ENCODE assay signal across 8 cellular contexts in the genomic region with DNA sequence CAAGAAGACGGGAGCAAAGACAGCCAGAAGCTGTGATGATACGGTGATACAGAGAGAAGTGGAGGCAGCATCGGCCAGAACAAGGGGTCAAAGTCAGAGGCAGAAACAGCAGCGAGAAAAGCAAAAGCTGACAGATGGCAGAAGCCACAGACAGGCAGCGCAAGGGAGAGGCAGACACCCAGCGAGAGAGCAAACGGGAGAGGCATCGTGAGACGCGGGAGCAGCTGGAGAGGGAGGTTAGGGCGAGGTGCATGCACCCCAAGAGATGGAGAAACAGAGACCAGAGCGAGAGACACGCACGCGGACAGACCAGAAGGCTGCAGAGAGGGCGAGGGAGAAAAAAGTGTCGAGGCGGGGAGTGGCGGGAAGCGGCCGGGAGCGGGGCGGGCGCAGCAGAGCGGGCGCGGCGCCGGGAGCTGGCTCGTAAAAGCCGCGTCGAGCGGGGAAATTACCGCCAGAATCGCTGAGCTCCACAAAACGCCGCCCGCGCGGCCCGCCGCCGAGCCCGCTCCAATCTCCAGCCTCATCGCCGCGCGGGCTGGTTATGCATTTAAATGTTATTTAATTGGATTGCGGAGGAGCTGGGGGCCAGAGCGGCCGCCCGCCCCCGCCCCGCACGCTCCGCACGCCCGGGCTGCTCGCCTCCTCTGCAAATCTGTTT. TPM values are rescaled to one million over a fixed set of nuclear protein-coding genes. Genes with fewer than 3 reads are reported as not detected.
DNase-seq lines count a peak whose midpoint lies in the region; ATAC-seq, FAIRE-seq and TF ChIP-seq lines count a peak whose summit lies in the region.

No MANE protein-coding gene starts in this region.

- intact Hi-C loops in activated T-helper 1 cell treated with anti-CD3 and anti-CD28 coated beads, Interleukin-12 subunit alpha, Interleukin-12 subunit beta, Interleukin-2, Interleukin-4 antibody, amounts not matched to agents 30 ng/mL and 10 ng/mL and 1 ng/mL, durations not matched to agents 14 hours and 24 hours and 36 hours (cut with micrococcal nuclease), result loop anchor here (1.0 kb wide), 1 partner anchor 18 kb away; no protein-coding TSS in a partner anchor
- intact Hi-C loops in psoas muscle (cut with DNase I), result loop anchor here in 1 of 2 donors (5.0 kb wide), 1 partner anchor 126 kb away; no protein-coding TSS in a partner anchor

- H3K4me1 Mint-ChIP-seq in activated T-helper 1 cell treated with anti-CD3 and anti-CD28 coated beads, Interleukin-12 subunit alpha, Interleukin-12 subunit beta, Interleukin-2, Interleukin-4 antibody, amounts not matched to agents 30 ng/mL and 10 ng/mL and 1 ng/mL, durations not matched to agents 14 hours and 24 hours and 36 hours (ENCODE audit: low read depth), result peaks cover 5% of the 10 kb centered on the region

- H3K9me3 Mint-ChIP-seq in activated T-helper 1 cell treated with anti-CD3 and anti-CD28 coated beads, Interleukin-12 subunit alpha, Interleukin-12 subunit beta, Interleukin-2, Interleukin-4 antibody, amounts not matched to agents 30 ng/mL and 10 ng/mL and 1 ng/mL, durations not matched to agents 14 hours and 24 hours and 36 hours, result no peaks in the 10 kb centered on the region

- H3K27me3 ChIP-seq in cardiac muscle cell (peaks cover 92% of the 10 kb centered on the region), psoas muscle (ENCODE audit: insufficient read depth in 3 of 3, low read length in 2 of 3) (peaks cover 0 to 35% (median 13%) of the 10 kb centered on the region in 3 donors)

- H3K9me3 ChIP-seq in cardiac muscle cell (ENCODE audit: low read depth) (no peaks in the 10 kb centered on the region), psoas muscle (no peaks in the 10 kb centered on the region)

- H3K4me3 ChIP-seq in GM12875 (ENCODE audit: low read depth, low read length), result peak overlapping the region; percentile 18
- peak overlapping the region; percentile 18 for H3K4me3 ChIP-seq in cardiac muscle cell
- H3K4me3 ChIP-seq in psoas muscle, result peak overlapping the region; percentile 57

- H3K27me3 Mint-ChIP-seq in activated T-helper 1 cell treated with anti-CD3 and anti-CD28 coated beads, Interleukin-12 subunit alpha, Interleukin-12 subunit beta, Interleukin-2, Interleukin-4 antibody, amounts not matched to agents 30 ng/mL and 10 ng/mL and 1 ng/mL, durations not matched to agents 14 hours and 24 hours and 36 hours (ENCODE audit: insufficient read depth), result no peaks in the 10 kb centered on the region

- ATAC-seq in psoas muscle (peak; percentile 51 to 84 (median 58)), GM21515 (IDR thresholded peaks at IDR 0.05; ENCODE audit: unreplicated experiment) (no peak)

- H3K36me3 Mint-ChIP-seq in activated T-helper 1 cell treated with anti-CD3 and anti-CD28 coated beads, Interleukin-12 subunit alpha, Interleukin-12 subunit beta, Interleukin-2, Interleukin-4 antibody, amounts not matched to agents 30 ng/mL and 10 ng/mL and 1 ng/mL, durations not matched to agents 14 hours and 24 hours and 36 hours (ENCODE audit: low read depth), result no peaks in the 10 kb centered on the region

- no peak overlapping the region for H3K27ac Mint-ChIP-seq in activated T-helper 1 cell treated with anti-CD3 and anti-CD28 coated beads, Interleukin-12 subunit alpha, Interleukin-12 subunit beta, Interleukin-2, Interleukin-4 antibody, amounts not matched to agents 30 ng/mL and 10 ng/mL and 1 ng/mL, durations not matched to agents 14 hours and 24 hours and 36 hours

- TF ChIP-seq CTCF in GM12875 (IDR thresholded peaks at IDR 0.05; ENCODE audit: borderline replicate concordance, insufficient read depth, low read depth, low read length), result no peak
- no peak for TF ChIP-seq CTCF in cardiac muscle cell (IDR thresholded peaks at IDR 0.05; ENCODE audit: low read depth, low read length)
- TF ChIP-seq CTCF in psoas muscle (IDR thresholded peaks at IDR 0.05), result no peak
- TF ChIP-seq CTCF in D721Med (IDR thresholded peaks at IDR 0.05; ENCODE audit: insufficient read depth, missing control alignments), result no peak

- H3K4me1 ChIP-seq in cardiac muscle cell (ENCODE audit: low read depth) (no peaks in the 10 kb centered on the region), psoas muscle (peaks cover 6% of the 10 kb centered on the region)

- no peak overlapping the region for H3K27ac ChIP-seq in cardiac muscle cell
- no peak overlapping the region for H3K27ac ChIP-seq in psoas muscle

- no peaks in the 10 kb centered on the region for H3K36me3 ChIP-seq in cardiac muscle cell
- H3K36me3 ChIP-seq in psoas muscle (ENCODE audit: insufficient read depth in 1 of 2, low read depth in 1 of 2), result no peaks in the 10 kb centered on the region

- no peak for FAIRE-seq in D721Med (lab: Jason Lieb, UNC)

- 1 to 3% (median 2%) methylated on average over 56 to 60 of the region's 60 CpGs for WGBS in psoas muscle, 3 donors

- DNase-seq in NCI-H2171 (lab: John Stamatoyannopoulos, UW) (peak; percentile 84), cardiac muscle cell (ENCODE audit: low read depth in 1 of 2, low spot score in 1 of 2) (peak; percentile 18 to 61), psoas muscle (peak; percentile 43 to 63), D721Med (ENCODE audit: insufficient read length, low spot score) (no peak), HPDE6-E6E7 (ENCODE audit: extremely low spot score) (no peak)
- peak; percentile 15 for DNase-seq in activated T-helper 1 cell treated with anti-CD3 and anti-CD28 coated beads, Interleukin-12 subunit alpha, Interleukin-12 subunit beta, Interleukin-2, Interleukin-4 antibody, amounts not matched to agents 30 ng/mL and 10 ng/mL and 1 ng/mL, durations not matched to agents 14 hours and 24 hours and 36 hours (ENCODE audit: low spot score)

- H3K4me3 Mint-ChIP-seq in activated T-helper 1 cell treated with anti-CD3 and anti-CD28 coated beads, Interleukin-12 subunit alpha, Interleukin-12 subunit beta, Interleukin-2, Interleukin-4 antibody, amounts not matched to agents 30 ng/mL and 10 ng/mL and 1 ng/mL, durations not matched to agents 14 hours and 24 hours and 36 hours, result no peak overlapping the region

RNA-seq across cellular contexts. Expression of a gene that starts 15.6 kb away (rescaled TPM):
- total RNA-seq in activated T-helper 1 cell treated with anti-CD3 and anti-CD28 coated beads, Interleukin-12 subunit alpha, Interleukin-12 subunit beta, Interleukin-2, Interleukin-4 antibody, amounts not matched to agents 30 ng/mL and 10 ng/mL and 1 ng/mL, durations not matched to agents 14 hours and 24 hours and 36 hours, result 28.6 and 29.6 TPM in 2 replicates
- total RNA-seq in cardiac muscle cell (54.2 and 57.2 TPM in 2 replicates), psoas muscle (10 to 100 TPM; 16.4 to 25.7 (median 19.7) TPM)
- polyA plus RNA-seq in cardiac muscle cell (39.8 and 50.9 TPM in 2 replicates), psoas muscle (10 to 100 TPM; 28.2 to 49.2 (median 36.5) TPM)

Comparison
In these comparisons a context has a peak if more than half of its experiments do, and no peak if none do; other contexts are left out.
1. DNase-seq: peak in NCI-H2171 (single experiment), activated T-helper 1 cell treated with anti-CD3 and anti-CD28 coated beads, Interleukin-12 subunit alpha, Interleukin-12 subunit beta, Interleukin-2, Interleukin-4 antibody, amounts not matched to agents 30 ng/mL and 10 ng/mL and 1 ng/mL, durations not matched to agents 14 hours and 24 hours and 36 hours (single experiment), cardiac muscle cell (2 of 2) and psoas muscle (2 of 2); none in D721Med (single experiment) and HPDE6-E6E7 (single experiment).
2. Peak in every context shown above with its lines, with median percentiles within 50 percentile points of each other: H3K4me3 ChIP-seq.